ENCODE assay signal across 7 cellular contexts in the genomic region with DNA sequence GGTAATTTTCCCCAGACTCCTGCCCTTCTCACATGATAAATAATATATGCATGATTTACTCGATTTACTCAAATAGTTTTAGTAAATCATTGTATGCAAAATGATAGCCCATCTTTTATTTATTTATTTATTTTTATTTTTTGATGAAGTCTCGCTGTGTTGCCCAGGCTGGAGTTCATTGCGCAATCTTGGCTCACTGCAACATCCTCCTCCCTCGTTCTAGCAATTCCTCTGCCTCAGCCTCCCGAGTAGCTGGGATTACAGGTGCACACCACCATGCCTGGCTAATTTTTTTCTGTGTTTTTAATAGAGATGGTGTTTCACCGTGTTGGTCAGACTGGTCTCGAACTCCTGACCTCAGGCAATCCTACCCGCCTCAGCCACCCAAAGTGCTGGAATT.
"Had no signal": no experiment of that assay in that cellular context is flagged by ENCODE, and none has a peak within 500 bp of the region (broad histone marks: within the 10 kb centered on the region; RNA-seq: fewer than 3 reads in every experiment).

No MANE protein-coding gene starts in this region.

- H3K4me2 ChIP-seq: GM23338, KMS-11 had no signal

- ATAC-seq: GM23338 had no signal

- DNase-seq: H7, Karpas-422, KBM-7 had no signal

- H3K4me1 ChIP-seq: HAP-1 had no signal

- H3K36me3 ChIP-seq: HAP-1 had no signal

- H3K4me3 ChIP-seq: GM23338, HAP-1 had no signal

- H3K9me3 ChIP-seq: HAP-1 had no signal

- H2AFZ ChIP-seq: GM23338 had no signal

- H3K9ac ChIP-seq: KMS-11 had no signal

- H3K27ac ChIP-seq: KMS-11 had no signal

- FAIRE-seq: HTR-8/SVneo had no signal
